ENCODE assay signal across 8 cellular contexts in genomic region chr9:129823163-129823933, GRCh38. TPM values are rescaled to one million over a fixed set of nuclear protein-coding genes. Genes with fewer than 3 reads are reported as not detected.
A peak's percentile ranks its signal among the peaks of the same experiment; 100 is the strongest.
DNase-seq lines count a peak whose midpoint lies in the region; ATAC-seq, FAIRE-seq and TF ChIP-seq lines count a peak whose summit lies in the region.

No MANE protein-coding gene starts in this region.

- H3K27me3 Mint-ChIP-seq in MCF 10A (ENCODE audit: insufficient read depth, unreplicated experiment), result no peaks in the 10 kb centered on the region
- H3K27me3 Mint-ChIP-seq in stimulated activated naive CD8-positive, alpha-beta T cell treated with anti-CD3 and anti-CD28 coated beads, Interleukin-15, amount 100 ng/mL, for 72 hours, result no peaks in the 10 kb centered on the region

- peak overlapping the region; percentile 96 for H3K4me2 ChIP-seq in A549

- no peak for TF ChIP-seq RAD21 in A549 (conservative IDR thresholded peaks at IDR 0.05 in 1 of 2, IDR thresholded peaks at IDR 0.05 in 1 of 2)

- intact Hi-C loops in MCF 10A (cut with micrococcal nuclease) (no loop called here), kidney (cut with DNase I) (no loop called here)

- POLR2A ChIA-PET in A549 (lab: Yijun Ruan, JAX), result no interaction called here
- POLR2A ChIA-PET in MCF 10A (lab: Yijun Ruan, JAX), result interaction anchor here (0.5 to 4.2 kb wide), 6 partner anchors 11 to 198 kb away, joined by 3 to 32 read pairs (median 5); partner anchors contain the start of genes C9orf78, NTMT1 and USP20

- 10% methylated on average over 11 of the region's 32 CpGs for WGBS in A549 (ENCODE audit: missing lambda C conversion rate)

- H3K36me3 ChIP-seq in kidney (ENCODE audit: control insufficient read depth in 1 of 2, insufficient read depth in 2 of 2, low read length in 2 of 2), result peaks cover 12 to 16% of the 10 kb centered on the region in 2 donors

- DNase-seq in A549 (ENCODE audit: low read depth in 1 of 2, low spot score in 1 of 2), result peak; percentile 17 to 43
- DNase-seq in GM12892 (ENCODE audit: insufficient read length), result peak; percentile 44
- peak; percentile 32 for DNase-seq in NCI-H69 (lab: John Stamatoyannopoulos, UW)
- no peak for DNase-seq in MCF 10A (ENCODE audit: unreplicated experiment)
- DNase-seq in kidney, result peak; percentile 83
- DNase-seq in stimulated activated naive CD8-positive, alpha-beta T cell treated with anti-CD3 and anti-CD28 coated beads, Interleukin-15, amount 100 ng/mL, for 72 hours, result peak in 1 of 2 donors; percentile 35

- CTCF ChIA-PET in A549 (lab: Yijun Ruan, JAX) (no interaction called here), MCF 10A (lab: Yijun Ruan, JAX) (interaction anchor here (0.6 kb wide), 1 partner anchor 396 kb away, joined by 3 read pairs; no protein-coding TSS in a partner anchor)

- peak overlapping the region in 1 of 2 donors; percentile 77 for H3K9ac ChIP-seq in kidney (ENCODE audit: low read length in 2 of 2)

- H3K27ac ChIP-seq in A549 (peak overlapping the region; percentile 96 to 98), kidney (ENCODE audit: low read depth in 2 of 2, low read length in 2 of 2) (peak overlapping the region in 1 of 2 donors; percentile 60)

- no peak for TF ChIP-seq POLR2A in A549 (IDR thresholded peaks at IDR 0.05; ENCODE audit: low read length)
- TF ChIP-seq POLR2A in GM12892 (IDR thresholded peaks at IDR 0.05; ENCODE audit: low read depth, low read length), result peak; percentile 47; the same call in 1 of the 2 replicates

- no peaks in the 10 kb centered on the region for H3K4me1 Mint-ChIP-seq in MCF 10A (ENCODE audit: insufficient read depth, unreplicated experiment)
- H3K4me1 Mint-ChIP-seq in stimulated activated naive CD8-positive, alpha-beta T cell treated with anti-CD3 and anti-CD28 coated beads, Interleukin-15, amount 100 ng/mL, for 72 hours, result peaks cover 20% of the 10 kb centered on the region

- peaks cover 6% of the 10 kb centered on the region; the same call in 2 of the 3 replicates for H3K4me1 ChIP-seq in A549
- peaks cover 0 to 5% of the 10 kb centered on the region in 2 donors for H3K4me1 ChIP-seq in kidney (ENCODE audit: control insufficient read depth in 1 of 2, insufficient read depth in 1 of 2, low read depth in 1 of 2, low read length in 2 of 2)

- no TSS peak for BruUV-seq in MCF 10A (replicated peaks; lab: Mats Ljungman, UMichigan)

- H3K9me3 Mint-ChIP-seq in MCF 10A (ENCODE audit: unreplicated experiment), result no peaks in the 10 kb centered on the region
- no peaks in the 10 kb centered on the region for H3K9me3 Mint-ChIP-seq in stimulated activated naive CD8-positive, alpha-beta T cell treated with anti-CD3 and anti-CD28 coated beads, Interleukin-15, amount 100 ng/mL, for 72 hours

- TF ChIP-seq CTCF in A549 (IDR thresholded peaks at IDR 0.05) (no peak), MCF 10A (IDR thresholded peaks at IDR 0.05; ENCODE audit: unreplicated experiment) (no peak), kidney (IDR thresholded peaks at IDR 0.05; ENCODE audit: borderline replicate concordance, extremely low read depth, insufficient read depth) (no peak)

- H3K36me3 Mint-ChIP-seq in MCF 10A (ENCODE audit: insufficient read depth, unreplicated experiment), result peaks cover 48% of the 10 kb centered on the region

- peak overlapping the region; percentile 77 for H3K27ac Mint-ChIP-seq in MCF 10A (ENCODE audit: low read depth, unreplicated experiment)
- H3K27ac Mint-ChIP-seq in stimulated activated naive CD8-positive, alpha-beta T cell treated with anti-CD3 and anti-CD28 coated beads, Interleukin-15, amount 100 ng/mL, for 72 hours, result peak overlapping the region; percentile 91 to 97

- H3K4me3 ChIP-seq in A549, result peak overlapping the region; percentile 88
- peak overlapping the region; percentile 66 to 69 for H3K4me3 ChIP-seq in kidney (ENCODE audit: low read length in 2 of 2)

- FAIRE-seq in A549 (lab: Jason Lieb, UNC) (no peak), GM12892 (lab: Jason Lieb, UNC) (no peak), kidney (lab: Jason Lieb, UNC) (no peak)

- peak overlapping the region; percentile 76 for H3K4me3 Mint-ChIP-seq in MCF 10A (ENCODE audit: unreplicated experiment)
- peak overlapping the region; percentile 89 to 94 for H3K4me3 Mint-ChIP-seq in stimulated activated naive CD8-positive, alpha-beta T cell treated with anti-CD3 and anti-CD28 coated beads, Interleukin-15, amount 100 ng/mL, for 72 hours

- H3K9me3 ChIP-seq in A549 (no peaks in the 10 kb centered on the region), kidney (ENCODE audit: control insufficient read depth in 1 of 2, low read length in 2 of 2) (no peaks in the 10 kb centered on the region)

- no peak for TF ChIP-seq EP300 in A549 (IDR thresholded peaks at IDR 0.05)

- peak; percentile 63 to 68 for ATAC-seq in A549
- peak; percentile 67 for ATAC-seq in stimulated activated naive CD8-positive, alpha-beta T cell treated with anti-CD3 and anti-CD28 coated beads, Interleukin-15, amount 100 ng/mL, for 72 hours
- no peak for ATAC-seq in HG02678 (IDR thresholded peaks at IDR 0.05; ENCODE audit: unreplicated experiment)
- ATAC-seq in HG03439 (IDR thresholded peaks at IDR 0.05; ENCODE audit: unreplicated experiment), result no peak

TF ChIP-seq in A549, 52 proteins besides CTCF, POLR2A, EP300 and RAD21 (continues in another document):
- TF ChIP-seq TFCP2L1 (CRISPR knock-in tag; IDR thresholded peaks at IDR 0.05) (no peak), HOXA7 (CRISPR knock-in tag; IDR thresholded peaks at IDR 0.05) (no peak), PHF8 (IDR thresholded peaks at IDR 0.05; ENCODE audit: borderline replicate concordance, low read depth) (no peak), CHD4 (IDR thresholded peaks at IDR 0.05; ENCODE audit: borderline replicate concordance) (no peak), EHF (CRISPR knock-in tag; IDR thresholded peaks at IDR 0.05) (no peak), ZSCAN20 (CRISPR knock-in tag; IDR thresholded peaks at IDR 0.05) (no peak), HDAC2 (IDR thresholded peaks at IDR 0.05) (no peak), GATA3 (IDR thresholded peaks at IDR 0.05; ENCODE audit: borderline replicate concordance) (no peak), BHLHE40 (IDR thresholded peaks at IDR 0.05; ENCODE audit: low read depth, low read length) (no peak), USF2 (IDR thresholded peaks at IDR 0.05) (no peak), JUNB (IDR thresholded peaks at IDR 0.05) (no peak)
- TF ChIP-seq, protein P1, sequence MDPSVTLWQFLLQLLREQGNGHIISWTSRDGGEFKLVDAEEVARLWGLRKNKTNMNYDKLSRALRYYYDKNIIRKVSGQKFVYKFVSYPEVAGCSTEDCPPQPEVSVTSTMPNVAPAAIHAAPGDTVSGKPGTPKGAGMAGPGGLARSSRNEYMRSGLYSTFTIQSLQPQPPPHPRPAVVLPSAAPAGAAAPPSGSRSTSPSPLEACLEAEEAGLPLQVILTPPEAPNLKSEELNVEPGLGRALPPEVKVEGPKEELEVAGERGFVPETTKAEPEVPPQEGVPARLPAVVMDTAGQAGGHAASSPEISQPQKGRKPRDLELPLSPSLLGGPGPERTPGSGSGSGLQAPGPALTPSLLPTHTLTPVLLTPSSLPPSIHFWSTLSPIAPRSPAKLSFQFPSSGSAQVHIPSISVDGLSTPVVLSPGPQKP (IDR thresholded peaks at IDR 0.05; ENCODE audit: low read depth, low read length), result no peak

RNA-seq across cellular contexts. Expression of gene TOR1A, which starts 0.6 kb away (rescaled TPM):
- 74.9 and 77.3 TPM in 2 replicates for polyA plus RNA-seq in A549 (2011; rRNA removed)
- 52.8 and 62.0 TPM in 2 replicates for polyA plus RNA-seq in A549 (2012; cell fraction: cytosol; rRNA removed)
- 42.8 and 52.6 TPM in 2 replicates for polyA plus RNA-seq in A549 (2012; cell fraction: nucleus; rRNA removed)
- 52.3 to 58.7 TPM (median 54.0 TPM) in 3 replicates for polyA plus RNA-seq in A549 (2017; fragmentation: RNase III; extraction: RNeasy Plus Mini Kit Qiagen cat#74134 plus additional on column Dnase treatment)
- polyA minus RNA-seq in A549 (2011; rRNA and poly(A)+ RNA removed), result 35.7 and 38.4 TPM in 2 replicates
- 19.0 TPM for polyA plus RNA-seq in GM12892 (2012; ENCODE audit: missing spikeins)
- total RNA-seq in MCF 10A (2022), result 33.6 and 40.4 TPM in 2 replicates
- total RNA-seq in kidney, result 29.2 TPM
- polyA plus RNA-seq in kidney (ENCODE audit: insufficient read depth, low read depth, low replicate concordance), result 24.6 TPM

RNA-seq across cellular contexts. Expression of gene C9orf78, which starts 11.7 kb away (rescaled TPM):
- polyA plus RNA-seq in A549 (2011; rRNA removed) (58.0 and 91.4 TPM in 2 replicates), A549 (2017; fragmentation: RNase III; extraction: RNeasy Plus Mini Kit Qiagen cat#74134 plus additional on column Dnase treatment) (111 to 131 TPM (median 127 TPM) in 3 replicates), kidney (ENCODE audit: insufficient read depth, low read depth, low replicate concordance) (62.1 TPM)
- polyA plus RNA-seq in A549 (2012; cell fraction: cytosol; rRNA removed), result 34.3 and 38.0 TPM in 2 replicates
- 6.0 and 10.5 TPM in 2 replicates for polyA plus RNA-seq in A549 (2012; cell fraction: nucleus; rRNA removed)
- polyA minus RNA-seq in A549 (2011; rRNA and poly(A)+ RNA removed), result 7.8 and 8.7 TPM in 2 replicates
- polyA plus RNA-seq in GM12892 (2012; ENCODE audit: missing spikeins), result 37.1 TPM
- total RNA-seq in MCF 10A (2022) (27.6 and 30.0 TPM in 2 replicates), kidney (39.7 TPM)

RNA-seq across cellular contexts. Expression of gene USP20, which starts 11.9 kb away (rescaled TPM):
- polyA plus RNA-seq in A549 (2011; rRNA removed) (3.8 and 3.9 TPM in 2 replicates), A549 (2017; fragmentation: RNase III; extraction: RNeasy Plus Mini Kit Qiagen cat#74134 plus additional on column Dnase treatment) (5.0 to 5.9 TPM (median 5.9 TPM) in 3 replicates), kidney (ENCODE audit: insufficient read depth, low read depth, low replicate concordance) (22.8 TPM)
- polyA plus RNA-seq in A549 (2012; cell fraction: cytosol; rRNA removed), result 6.7 and 7.7 TPM in 2 replicates
- polyA plus RNA-seq in A549 (2012; cell fraction: nucleus; rRNA removed), result 27.3 and 32.5 TPM in 2 replicates
- polyA minus RNA-seq in A549 (2011; rRNA and poly(A)+ RNA removed), result 6.6 and 8.8 TPM in 2 replicates
- polyA plus RNA-seq in GM12892 (2012; ENCODE audit: missing spikeins), result 9.1 TPM
- total RNA-seq in MCF 10A (2022) (14.7 and 17.1 TPM in 2 replicates), kidney (28.8 TPM)

RNA-seq across cellular contexts. Expression of gene TOR1B, which starts 20.4 kb away (rescaled TPM):
- polyA plus RNA-seq in A549 (2011; rRNA removed) (32.4 and 38.0 TPM in 2 replicates), A549 (2017; fragmentation: RNase III; extraction: RNeasy Plus Mini Kit Qiagen cat#74134 plus additional on column Dnase treatment) (23.3 to 26.9 TPM (median 24.9 TPM) in 3 replicates), kidney (ENCODE audit: insufficient read depth, low read depth, low replicate concordance) (10.1 TPM)
- 14.0 and 19.1 TPM in 2 replicates for polyA plus RNA-seq in A549 (2012; cell fraction: cytosol; rRNA removed)
- 22.8 and 23.4 TPM in 2 replicates for polyA plus RNA-seq in A549 (2012; cell fraction: nucleus; rRNA removed)
- 17.9 and 21.1 TPM in 2 replicates for polyA minus RNA-seq in A549 (2011; rRNA and poly(A)+ RNA removed)
- polyA plus RNA-seq in GM12892 (2012; ENCODE audit: missing spikeins), result 9.5 TPM
- total RNA-seq in MCF 10A (2022) (14.7 and 14.8 TPM in 2 replicates), kidney (21.4 TPM)

Comparison
In these comparisons a context has a peak if more than half of its experiments do, and no peak if none do; other contexts are left out.
1. ATAC-seq: peak in A549 (2 of 2) and stimulated activated naive CD8-positive, alpha-beta T cell treated with anti-CD3 and anti-CD28 coated beads, Interleukin-15, amount 100 ng/mL, for 72 hours (single experiment); none in HG02678 (single experiment) and HG03439 (single experiment).